Comparison of ENCODE assay signal across 1 cellular context in genomic region chr11:93933230-93933629, GRCh38.
A peak's percentile ranks its signal among the peaks of the same experiment; 100 is the strongest.
TF ChIP-seq lines count a peak whose summit lies in the region.

No MANE protein-coding gene starts in this region.

TF ChIP-seq in HEK293, 187 proteins besides CTCF, POLR2A, EP300 and RAD21 (continued from another document):
- peak; percentile 59; the same call in 1 of the 2 replicates for TF ChIP-seq ZFHX2 (tag by site-specific recombination; conservative IDR thresholded peaks at IDR 0.05)
- TF ChIP-seq YY1 (tag by site-specific recombination; IDR thresholded peaks at IDR 0.05), result no peak
- TF ChIP-seq OSR2 (tag by site-specific recombination; IDR thresholded peaks at IDR 0.05), result no peak
- TF ChIP-seq, protein P1, sequence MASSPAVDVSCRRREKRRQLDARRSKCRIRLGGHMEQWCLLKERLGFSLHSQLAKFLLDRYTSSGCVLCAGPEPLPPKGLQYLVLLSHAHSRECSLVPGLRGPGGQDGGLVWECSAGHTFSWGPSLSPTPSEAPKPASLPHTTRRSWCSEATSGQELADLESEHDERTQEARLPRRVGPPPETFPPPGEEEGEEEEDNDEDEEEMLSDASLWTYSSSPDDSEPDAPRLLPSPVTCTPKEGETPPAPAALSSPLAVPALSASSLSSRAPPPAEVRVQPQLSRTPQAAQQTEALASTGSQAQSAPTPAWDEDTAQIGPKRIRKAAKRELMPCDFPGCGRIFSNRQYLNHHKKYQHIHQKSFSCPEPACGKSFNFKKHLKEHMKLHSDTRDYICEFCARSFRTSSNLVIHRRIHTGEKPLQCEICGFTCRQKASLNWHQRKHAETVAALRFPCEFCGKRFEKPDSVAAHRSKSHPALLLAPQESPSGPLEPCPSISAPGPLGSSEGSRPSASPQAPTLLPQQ (tag by site-specific recombination; IDR thresholded peaks at IDR 0.05), result no peak
- peak; percentile 81 for TF ChIP-seq ZBTB21 (tag by site-specific recombination; IDR thresholded peaks at IDR 0.05)
- TF ChIP-seq, protein P2, sequence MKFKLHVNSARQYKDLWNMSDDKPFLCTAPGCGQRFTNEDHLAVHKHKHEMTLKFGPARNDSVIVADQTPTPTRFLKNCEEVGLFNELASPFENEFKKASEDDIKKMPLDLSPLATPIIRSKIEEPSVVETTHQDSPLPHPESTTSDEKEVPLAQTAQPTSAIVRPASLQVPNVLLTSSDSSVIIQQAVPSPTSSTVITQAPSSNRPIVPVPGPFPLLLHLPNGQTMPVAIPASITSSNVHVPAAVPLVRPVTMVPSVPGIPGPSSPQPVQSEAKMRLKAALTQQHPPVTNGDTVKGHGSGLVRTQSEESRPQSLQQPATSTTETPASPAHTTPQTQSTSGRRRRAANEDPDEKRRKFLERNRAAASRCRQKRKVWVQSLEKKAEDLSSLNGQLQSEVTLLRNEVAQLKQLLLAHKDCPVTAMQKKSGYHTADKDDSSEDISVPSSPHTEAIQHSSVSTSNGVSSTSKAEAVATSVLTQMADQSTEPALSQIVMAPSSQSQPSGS (tag by site-specific recombination; IDR thresholded peaks at IDR 0.05; ENCODE audit: low read depth), result 0 out of 2 replicates have a peak, but pooled peaks have one; percentile 14
- no peak for TF ChIP-seq ZNF18 (tag by site-specific recombination; IDR thresholded peaks at IDR 0.05)
- TF ChIP-seq MEIS1 (CRISPR knock-in tag; IDR thresholded peaks at IDR 0.05; ENCODE audit: borderline replicate concordance), result no peak
- no peak for TF ChIP-seq GLI2 (tag by site-specific recombination; IDR thresholded peaks at IDR 0.05; ENCODE audit: borderline replicate concordance, low read depth)
- TF ChIP-seq, protein P3, sequence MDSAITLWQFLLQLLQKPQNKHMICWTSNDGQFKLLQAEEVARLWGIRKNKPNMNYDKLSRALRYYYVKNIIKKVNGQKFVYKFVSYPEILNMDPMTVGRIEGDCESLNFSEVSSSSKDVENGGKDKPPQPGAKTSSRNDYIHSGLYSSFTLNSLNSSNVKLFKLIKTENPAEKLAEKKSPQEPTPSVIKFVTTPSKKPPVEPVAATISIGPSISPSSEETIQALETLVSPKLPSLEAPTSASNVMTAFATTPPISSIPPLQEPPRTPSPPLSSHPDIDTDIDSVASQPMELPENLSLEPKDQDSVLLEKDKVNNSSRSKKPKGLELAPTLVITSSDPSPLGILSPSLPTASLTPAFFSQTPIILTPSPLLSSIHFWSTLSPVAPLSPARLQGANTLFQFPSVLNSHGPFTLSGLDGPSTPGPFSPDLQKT (IDR thresholded peaks at IDR 0.05; ENCODE audit: borderline replicate concordance, low read depth, low read length), result no peak
- no peak for TF ChIP-seq TCF7L2 (IDR thresholded peaks at IDR 0.05; ENCODE audit: borderline replicate concordance, low read depth, low read length)
- TF ChIP-seq ZSCAN23 (tag by site-specific recombination; IDR thresholded peaks at IDR 0.05), result no peak
- no peak for TF ChIP-seq ZNF121 (tag by site-specific recombination; IDR thresholded peaks at IDR 0.05)
- TF ChIP-seq ZNF629 (tag by site-specific recombination; IDR thresholded peaks at IDR 0.05), result peak; percentile 56
- no peak for TF ChIP-seq ZNF184 (tag by site-specific recombination; IDR thresholded peaks at IDR 0.05)
- no peak for TF ChIP-seq ZNF600 (tag by site-specific recombination; IDR thresholded peaks at IDR 0.05)
- no peak for TF ChIP-seq ZNF132 (tag by site-specific recombination; IDR thresholded peaks at IDR 0.05; ENCODE audit: borderline replicate concordance)
- TF ChIP-seq, protein P4, sequence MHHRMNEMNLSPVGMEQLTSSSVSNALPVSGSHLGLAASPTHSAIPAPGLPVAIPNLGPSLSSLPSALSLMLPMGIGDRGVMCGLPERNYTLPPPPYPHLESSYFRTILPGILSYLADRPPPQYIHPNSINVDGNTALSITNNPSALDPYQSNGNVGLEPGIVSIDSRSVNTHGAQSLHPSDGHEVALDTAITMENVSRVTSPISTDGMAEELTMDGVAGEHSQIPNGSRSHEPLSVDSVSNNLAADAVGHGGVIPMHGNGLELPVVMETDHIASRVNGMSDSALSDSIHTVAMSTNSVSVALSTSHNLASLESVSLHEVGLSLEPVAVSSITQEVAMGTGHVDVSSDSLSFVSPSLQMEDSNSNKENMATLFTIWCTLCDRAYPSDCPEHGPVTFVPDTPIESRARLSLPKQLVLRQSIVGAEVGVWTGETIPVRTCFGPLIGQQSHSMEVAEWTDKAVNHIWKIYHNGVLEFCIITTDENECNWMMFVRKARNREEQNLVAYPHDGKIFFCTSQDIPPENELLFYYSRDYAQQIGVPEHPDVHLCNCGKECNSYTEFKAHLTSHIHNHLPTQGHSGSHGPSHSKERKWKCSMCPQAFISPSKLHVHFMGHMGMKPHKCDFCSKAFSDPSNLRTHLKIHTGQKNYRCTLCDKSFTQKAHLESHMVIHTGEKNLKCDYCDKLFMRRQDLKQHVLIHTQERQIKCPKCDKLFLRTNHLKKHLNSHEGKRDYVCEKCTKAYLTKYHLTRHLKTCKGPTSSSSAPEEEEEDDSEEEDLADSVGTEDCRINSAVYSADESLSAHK (tag by site-specific recombination; IDR thresholded peaks at IDR 0.05), result no peak
